ENCODE assay signal across 24 cellular contexts in genomic region chr2:117603569-117603968, GRCh38.
"Had no signal": no experiment of that assay in that cellular context is flagged by ENCODE, and none has a peak within 500 bp of the region (broad histone marks: within the 10 kb centered on the region; RNA-seq: fewer than 3 reads in every experiment).

No MANE protein-coding gene starts in this region.

- DNase-seq: activated CD4-positive, alpha-beta T cell treated with anti-CD3 and anti-CD28 coated beads, Interleukin-2, amount 10 ng/mL, durations not matched to agents 7 days and 5 days; activated CD4-positive, CD25-positive, alpha-beta regulatory T cell treated with anti-CD3 and anti-CD28 coated beads, Interleukin-2, amount 50 U/mL, for 72 hours; activated CD8-positive, alpha-beta memory T cell treated with anti-CD3 and anti-CD28 coated beads, Interleukin-2, amount 10 ng/mL, durations not matched to agents 7 days and 5 days; activated CD8-positive, alpha-beta T cell treated with anti-CD3 and anti-CD28 coated beads for 36 hours; activated gamma-delta T cell; activated naive CD4-positive, alpha-beta T cell treated with anti-CD3 and anti-CD28 coated beads, Interleukin-2, amount 50 U/mL, for 16 hours; activated naive CD8-positive, alpha-beta T cell treated with anti-CD3 and anti-CD28 coated beads, Interleukin-2, amount 50 U/mL, for 24 hours; activated T-cell treated with anti-CD3 and anti-CD28 coated beads for 4 hours; anterior cingulate cortex; central memory CD4-positive, alpha-beta T cell; dorsolateral prefrontal cortex; hippocampal formation; ovary; psoas muscle; spleen; stimulated activated CD4-positive, alpha-beta T cell treated with anti-CD3 and anti-CD28 coated beads, Interleukin-4, amount 100 ng/mL, for 1 hour; stimulated activated naive CD4-positive, alpha-beta T cell; testis; trophoblast cell; uterus had no signal

- H3K27me3 Mint-ChIP-seq: activated CD4-positive, alpha-beta T cell treated with anti-CD3 and anti-CD28 coated beads, Interleukin-2, amount 10 ng/mL, durations not matched to agents 7 days and 5 days; activated CD8-positive, alpha-beta memory T cell treated with anti-CD3 and anti-CD28 coated beads, Interleukin-2, amount 10 ng/mL, durations not matched to agents 7 days and 5 days had no signal

- H3K9me3 Mint-ChIP-seq: activated CD4-positive, alpha-beta T cell treated with anti-CD3 and anti-CD28 coated beads, Interleukin-2, amount 10 ng/mL, durations not matched to agents 7 days and 5 days; activated CD8-positive, alpha-beta T cell treated with anti-CD3 and anti-CD28 coated beads for 36 hours had no signal

- H3K27ac ChIP-seq: dorsolateral prefrontal cortex, esophagus muscularis mucosa, neutrophil, ovary, psoas muscle, right atrium auricular region, spleen, testis, uterus, VCaP had no signal

- H3K36me3 Mint-ChIP-seq: activated CD8-positive, alpha-beta memory T cell treated with anti-CD3 and anti-CD28 coated beads, Interleukin-2, amount 10 ng/mL, durations not matched to agents 7 days and 5 days had no signal

- H3K4me3 Mint-ChIP-seq: activated CD4-positive, alpha-beta T cell treated with anti-CD3 and anti-CD28 coated beads, Interleukin-2, amount 10 ng/mL, durations not matched to agents 7 days and 5 days; activated CD8-positive, alpha-beta memory T cell treated with anti-CD3 and anti-CD28 coated beads, Interleukin-2, amount 10 ng/mL, durations not matched to agents 7 days and 5 days; activated CD8-positive, alpha-beta T cell treated with anti-CD3 and anti-CD28 coated beads for 36 hours; activated naive CD8-positive, alpha-beta T cell treated with anti-CD3 and anti-CD28 coated beads, Interleukin-2, amount 50 U/mL, for 24 hours had no signal

- ATAC-seq: activated CD8-positive, alpha-beta memory T cell treated with anti-CD3 and anti-CD28 coated beads, Interleukin-2, amount 10 ng/mL, durations not matched to agents 7 days and 5 days; activated CD8-positive, alpha-beta T cell treated with anti-CD3 and anti-CD28 coated beads for 36 hours; activated naive CD8-positive, alpha-beta T cell treated with anti-CD3 and anti-CD28 coated beads, Interleukin-2, amount 50 U/mL, for 24 hours; psoas muscle had no signal

- H3K27me3 ChIP-seq: esophagus muscularis mucosa, neutrophil, ovary, right atrium auricular region, spleen, testis, uterus had no signal

- H3K4me1 Mint-ChIP-seq: activated CD4-positive, alpha-beta T cell treated with anti-CD3 and anti-CD28 coated beads, Interleukin-2, amount 10 ng/mL, durations not matched to agents 7 days and 5 days; activated CD8-positive, alpha-beta memory T cell treated with anti-CD3 and anti-CD28 coated beads, Interleukin-2, amount 10 ng/mL, durations not matched to agents 7 days and 5 days; activated naive CD8-positive, alpha-beta T cell treated with anti-CD3 and anti-CD28 coated beads, Interleukin-2, amount 50 U/mL, for 24 hours had no signal

- H3K27ac Mint-ChIP-seq: activated CD4-positive, alpha-beta T cell treated with anti-CD3 and anti-CD28 coated beads, Interleukin-2, amount 10 ng/mL, durations not matched to agents 7 days and 5 days; activated CD8-positive, alpha-beta memory T cell treated with anti-CD3 and anti-CD28 coated beads, Interleukin-2, amount 10 ng/mL, durations not matched to agents 7 days and 5 days; activated CD8-positive, alpha-beta T cell treated with anti-CD3 and anti-CD28 coated beads for 36 hours; activated naive CD8-positive, alpha-beta T cell treated with anti-CD3 and anti-CD28 coated beads, Interleukin-2, amount 50 U/mL, for 24 hours had no signal
